27 cellular contexts compared by ENCODE assay signal in genomic region chr2:209141818-209142217, GRCh38.
DNase-seq lines count a peak whose midpoint lies in the region; ATAC-seq, FAIRE-seq and TF ChIP-seq lines count a peak whose summit lies in the region.
"Had no signal": no experiment of that assay in that cellular context is flagged by ENCODE, and none has a peak within 500 bp of the region (broad histone marks: within the 10 kb centered on the region; RNA-seq: fewer than 3 reads in every experiment).

No MANE protein-coding gene starts in this region.

- H3K4me1 ChIP-seq in foreskin keratinocyte (peaks cover 4% of the 10 kb centered on the region), smooth muscle cell (ENCODE audit: low read depth) (no peaks in the 10 kb centered on the region), HepG2 (ENCODE audit: insufficient read depth, low read length) (no peaks in the 10 kb centered on the region), neuronal stem cell (ENCODE audit: control insufficient read depth in 2 of 2, insufficient read depth in 1 of 2, low read depth in 1 of 2, low read length in 2 of 2) (no peaks in the 10 kb centered on the region)

- H3K79me2 ChIP-seq in smooth muscle cell (ENCODE audit: low read depth) (no peaks in the 10 kb centered on the region), HepG2 (ENCODE audit: insufficient read depth, low read length) (no peaks in the 10 kb centered on the region)

- H3K4ac ChIP-seq in neuronal stem cell (ENCODE audit: low read length) = no peak overlapping the region

- CTCF ChIA-PET in HepG2 (lab: Yijun Ruan, JAX; ENCODE audit: low intra/inter-chr PET ratio, low total read pairs) = no interaction called here
- CTCF ChIA-PET in activated naive CD4-positive, alpha-beta T cell treated with anti-CD3 and anti-CD28 coated beads for 36 hours (lab: Charles Lee) = no interaction called here

- H3K4me3 ChIP-seq in bronchial epithelial cell (ENCODE audit: low read depth, low read length) (no peak overlapping the region), epithelial cell of esophagus (ENCODE audit: low read length) (no peak overlapping the region), smooth muscle cell (no peak overlapping the region), HepG2 (replicated peaks in 1 of 3; ENCODE audit: insufficient read depth in 1 of 3, low read depth in 2 of 3, low read length in 3 of 3) (no peak overlapping the region), neuronal stem cell (ENCODE audit: low read length in 2 of 2) (no peak overlapping the region)
- H3K4me3 ChIP-seq: BLaER1 treated with 17β-estradiol and CSF1 and Interleukin-3, amounts not matched to agents 10 nM and 100 nM; GM12878 had no signal

- no peaks in the 10 kb centered on the region for H3K9me3 ChIP-seq in smooth muscle cell (replicated peaks; ENCODE audit: low read depth)
- no peaks in the 10 kb centered on the region for H3K9me3 ChIP-seq in HepG2 (ENCODE audit: low read length)
- H3K9me3 ChIP-seq in neuronal stem cell (replicated peaks in 1 of 2; ENCODE audit: control insufficient read depth in 2 of 2, insufficient read depth in 1 of 2, low read depth in 1 of 2, low read length in 2 of 2) = no peaks in the 10 kb centered on the region

- no peak for TF ChIP-seq POLR2A in HepG2 (IDR thresholded peaks at IDR 0.05; ENCODE audit: insufficient read depth in 1 of 2, low read depth in 2 of 2, low read length in 2 of 2)

- H3K79me1 ChIP-seq in neuronal stem cell (ENCODE audit: low read depth, low read length) = no peaks in the 10 kb centered on the region

- no peak overlapping the region for H3K9ac ChIP-seq in smooth muscle cell (ENCODE audit: low read depth)
- H3K9ac ChIP-seq in HepG2 (ENCODE audit: insufficient read depth, low read depth, low read length) = no peak overlapping the region
- H3K9ac ChIP-seq in neuronal stem cell (ENCODE audit: low read depth, low read length, poor library complexity) = no peak overlapping the region
- H3K9ac ChIP-seq: BLaER1 treated with 17β-estradiol and CSF1 and Interleukin-3, amounts not matched to agents 10 nM and 100 nM had no signal

- no peak overlapping the region for H2AK5ac ChIP-seq in neuronal stem cell (ENCODE audit: low read depth, low read length)

- no peak overlapping the region for H2BK12ac ChIP-seq in neuronal stem cell (ENCODE audit: low read length)

- POLR2A ChIA-PET in HepG2 (lab: Yijun Ruan, JAX) = no interaction called here

- H3K36me3 ChIP-seq in bronchial epithelial cell (ENCODE audit: control insufficient read depth, insufficient read depth, low read length) (no peaks in the 10 kb centered on the region), smooth muscle cell (ENCODE audit: low read depth) (no peaks in the 10 kb centered on the region), HepG2 (replicated peaks in 1 of 2; ENCODE audit: control insufficient read depth in 1 of 2, insufficient read depth in 2 of 2, low read length in 2 of 2) (no peaks in the 10 kb centered on the region), neuronal stem cell (replicated peaks in 1 of 2; ENCODE audit: control insufficient read depth in 2 of 2, insufficient read depth in 2 of 2, low read length in 2 of 2) (no peaks in the 10 kb centered on the region)
- H3K36me3 ChIP-seq: BLaER1 treated with 17β-estradiol and CSF1 and Interleukin-3, amounts not matched to agents 10 nM and 100 nM had no signal

- no TSS peak for BruUV-seq in HepG2 (replicated peaks; lab: Mats Ljungman, UMichigan)

- no peak overlapping the region for H2BK5ac ChIP-seq in neuronal stem cell (ENCODE audit: low read length)

- no peaks in the 10 kb centered on the region for H3K36me3 Mint-ChIP-seq in activated naive CD4-positive, alpha-beta T cell treated with anti-CD3 and anti-CD28 coated beads for 36 hours (ENCODE audit: low read depth)
- H3K36me3 Mint-ChIP-seq: CD8-positive, alpha-beta T cell had no signal

- no peak overlapping the region for H2BK120ac ChIP-seq in neuronal stem cell (ENCODE audit: low read depth, low read length)

- H3K23ac ChIP-seq in neuronal stem cell (ENCODE audit: low read depth, low read length, poor library complexity) = no peak overlapping the region

- peak; percentile 22 for DNase-seq in bronchial epithelial cell (ENCODE audit: low read depth)
- DNase-seq in epithelial cell of esophagus (ENCODE audit: low read depth) = peak; percentile 24
- peak in 1 of 2 donors; percentile 61 for DNase-seq in foreskin keratinocyte
- no peak for DNase-seq in smooth muscle cell (lab: John Stamatoyannopoulos, UW; ENCODE audit: unreplicated experiment)
- DNase-seq in HepG2 (ENCODE audit: low spot score) = no peak
- no peak for DNase-seq in activated naive CD4-positive, alpha-beta T cell treated with anti-CD3 and anti-CD28 coated beads for 36 hours
- no peak for DNase-seq in neuronal stem cell (ENCODE audit: low spot score)
- DNase-seq: 8988T; AML-193; CD4-positive, alpha-beta T cell; CD8-positive, alpha-beta T cell; COR-L47; DMS 273 treated with DMSO at 0.1 percent for 48 hours; DMS153; DMS53; DMS79; DND-41; EL; GDM1 had no signal

- H3K4me2 ChIP-seq in smooth muscle cell = no peak overlapping the region
- no peak overlapping the region for H3K4me2 ChIP-seq in HepG2 (ENCODE audit: low read depth, low read length)
- no peak overlapping the region for H3K4me2 ChIP-seq in neuronal stem cell (ENCODE audit: insufficient read depth, low read length, poor library complexity, severe bottlenecking)

- TF ChIP-seq RAD21 in HepG2 (CRISPR knock-in tag; IDR thresholded peaks at IDR 0.05) = no peak

- ATAC-seq in foreskin keratinocyte = peak; percentile 68
- ATAC-seq in HepG2 = no peak
- no peak for ATAC-seq in HG03095 (IDR thresholded peaks at IDR 0.05; ENCODE audit: unreplicated experiment)
- ATAC-seq: CD8-positive, alpha-beta T cell; GM12878 had no signal

- H3F3A ChIP-seq in smooth muscle cell (ENCODE audit: low read depth) = no peaks in the 10 kb centered on the region

- no peak for TF ChIP-seq EP300 in HepG2 (IDR thresholded peaks at IDR 0.05; ENCODE audit: low read depth in 2 of 2, low read length in 2 of 2)
- TF ChIP-seq EP300 in HepG2 (CRISPR knock-in tag; IDR thresholded peaks at IDR 0.05; ENCODE audit: borderline replicate concordance) = no peak

- no peak overlapping the region for H4K91ac ChIP-seq in neuronal stem cell (ENCODE audit: low read depth, low read length, poor library complexity)

- H4K8ac ChIP-seq in neuronal stem cell (ENCODE audit: low read depth, low read length) = no peak overlapping the region

- H3K14ac ChIP-seq in neuronal stem cell (ENCODE audit: low read length) = no peak overlapping the region

- H2BK15ac ChIP-seq in neuronal stem cell (ENCODE audit: low read length) = no peak overlapping the region

- in situ Hi-C loops in HepG2 (cut with HindIII; ENCODE audit: extremely low pct_ligation_motif_present, low pct_unique_long_range_greater_than_20kb) = no loop called here

- H3K9me3 Mint-ChIP-seq in activated naive CD4-positive, alpha-beta T cell treated with anti-CD3 and anti-CD28 coated beads for 36 hours = peaks cover 1% of the 10 kb centered on the region
- H3K9me3 Mint-ChIP-seq: CD8-positive, alpha-beta T cell had no signal

- no peaks in the 10 kb centered on the region for H3K27me3 Mint-ChIP-seq in activated naive CD4-positive, alpha-beta T cell treated with anti-CD3 and anti-CD28 coated beads for 36 hours (ENCODE audit: low read depth)
- H3K27me3 Mint-ChIP-seq: B cell; CD4-positive, alpha-beta T cell had no signal

- intact Hi-C loops in HepG2 (cut with micrococcal nuclease; ENCODE audit: unreplicated experiment) = no loop called here
- intact Hi-C loops in activated naive CD4-positive, alpha-beta T cell treated with anti-CD3 and anti-CD28 coated beads for 36 hours (cut with micrococcal nuclease) = no loop called here

- no peak overlapping the region for H3K4me3 Mint-ChIP-seq in activated naive CD4-positive, alpha-beta T cell treated with anti-CD3 and anti-CD28 coated beads for 36 hours
- H3K4me3 Mint-ChIP-seq: B cell; CD4-positive, alpha-beta T cell; CD8-positive, alpha-beta T cell had no signal

- peak overlapping the region; percentile 21 for H3K27ac ChIP-seq in foreskin keratinocyte
- peak overlapping the region; percentile 32 for H3K27ac ChIP-seq in smooth muscle cell (ENCODE audit: low read depth)
- no peak overlapping the region for H3K27ac ChIP-seq in HepG2 (ENCODE audit: extremely low read length, insufficient read depth, low read length)
- H3K27ac ChIP-seq in neuronal stem cell (replicated peaks; ENCODE audit: low read length) = no peak overlapping the region
- H3K27ac ChIP-seq: BLaER1 treated with 17β-estradiol and CSF1 and Interleukin-3, amounts not matched to agents 10 nM and 100 nM; C4-2B had no signal

- H3K18ac ChIP-seq in neuronal stem cell (ENCODE audit: low read length) = no peak overlapping the region

- no peak for FAIRE-seq in bronchial epithelial cell (lab: Jason Lieb, UNC)
- FAIRE-seq in HepG2 (lab: Jason Lieb, UNC) = no peak
- FAIRE-seq: A204.1, GM12878, GM12892, GM18507 had no signal

- no peaks in the 10 kb centered on the region for H3K4me1 Mint-ChIP-seq in activated naive CD4-positive, alpha-beta T cell treated with anti-CD3 and anti-CD28 coated beads for 36 hours (ENCODE audit: low read depth)
- H3K4me1 Mint-ChIP-seq: B cell had no signal

- WGBS in smooth muscle cell (ENCODE audit: low lambda C conversion rate) = 90% methylated on average over 1 of the region's 1 CpG
- 0% methylated on average over 1 of the region's 1 CpG for WGBS in HepG2 (ENCODE audit: low lambda C conversion rate)
- no CpG with 5 or more reads among the region's 1 CpG for WGBS in neuronal stem cell (ENCODE audit: extremely low coverage in 2 of 2, insufficient read length in 2 of 2, insufficient replicate concordance in 1 of 2), 2 donors

- H4K20me1 ChIP-seq in smooth muscle cell (ENCODE audit: low read depth) (no peaks in the 10 kb centered on the region), HepG2 (ENCODE audit: insufficient read depth, low read length) (no peaks in the 10 kb centered on the region)
- H4K20me1 ChIP-seq: BLaER1 treated with 17β-estradiol and CSF1 and Interleukin-3, amounts not matched to agents 10 nM and 100 nM had no signal

- H2AFZ ChIP-seq in smooth muscle cell (ENCODE audit: low read depth) = no peak overlapping the region
- no peak overlapping the region for H2AFZ ChIP-seq in HepG2 (ENCODE audit: low read length)
- H2AFZ ChIP-seq in neuronal stem cell (ENCODE audit: low read length) = no peak overlapping the region

- TF ChIP-seq CTCF in bronchial epithelial cell (IDR thresholded peaks at IDR 0.05; ENCODE audit: insufficient read depth, low read length, severe bottlenecking) (no peak), epithelial cell of esophagus (IDR thresholded peaks at IDR 0.05; ENCODE audit: insufficient read depth, low read depth, low read length, missing control alignments) (no peak), foreskin keratinocyte (conservative IDR thresholded peaks at IDR 0.05) (no peak), smooth muscle cell (IDR thresholded peaks at IDR 0.05; ENCODE audit: borderline replicate concordance, insufficient read depth, poor library complexity, severe bottlenecking) (no peak), HepG2 (CRISPR knock-in tag; IDR thresholded peaks at IDR 0.05) (no peak)

- H3K27ac Mint-ChIP-seq in activated naive CD4-positive, alpha-beta T cell treated with anti-CD3 and anti-CD28 coated beads for 36 hours = no peak overlapping the region
- H3K27ac Mint-ChIP-seq: B cell; CD4-positive, alpha-beta T cell; CD8-positive, alpha-beta T cell had no signal

- no peaks in the 10 kb centered on the region for H3K27me3 ChIP-seq in bronchial epithelial cell (ENCODE audit: control insufficient read depth, insufficient read depth, low read length)
- H3K27me3 ChIP-seq in foreskin keratinocyte = no peaks in the 10 kb centered on the region
- no peaks in the 10 kb centered on the region for H3K27me3 ChIP-seq in smooth muscle cell (ENCODE audit: low read depth)
- no peaks in the 10 kb centered on the region for H3K27me3 ChIP-seq in HepG2 (ENCODE audit: control insufficient read depth in 1 of 2, insufficient read depth in 2 of 2, low read length in 2 of 2)
- no peaks in the 10 kb centered on the region for H3K27me3 ChIP-seq in neuronal stem cell (ENCODE audit: control insufficient read depth in 3 of 3, insufficient read depth in 3 of 3, low read depth in 1 of 3, low read length in 3 of 3)
- H3K27me3 ChIP-seq: BLaER1 treated with 17β-estradiol and CSF1 and Interleukin-3, amounts not matched to agents 10 nM and 100 nM had no signal

Comparison
In these comparisons a context has a peak if more than half of its experiments do, and no peak if none do; other contexts are left out.
1. DNase-seq: peak in bronchial epithelial cell (single experiment) and epithelial cell of esophagus (single experiment); none in smooth muscle cell (single experiment), HepG2 (single experiment), activated naive CD4-positive, alpha-beta T cell treated with anti-CD3 and anti-CD28 coated beads for 36 hours (single experiment) and neuronal stem cell (single experiment).
2. H3K27ac ChIP-seq: peak in foreskin keratinocyte (single experiment) and smooth muscle cell (single experiment); none in HepG2 (single experiment) and neuronal stem cell (single experiment).